Comparison of ENCODE assay signal across 8 cellular contexts in genomic region chr12:15788266-15789214, GRCh38. TPM values are rescaled to one million over a fixed set of nuclear protein-coding genes. Genes with fewer than 3 reads are reported as not detected.
DNase-seq lines count a peak whose midpoint lies in the region; ATAC-seq and TF ChIP-seq lines count a peak whose summit lies in the region.

No MANE protein-coding gene starts in this region.

- peaks cover 6% of the 10 kb centered on the region for H3K9me3 Mint-ChIP-seq in MCF 10A (ENCODE audit: unreplicated experiment)

- intact Hi-C loops in MCF 10A (cut with micrococcal nuclease): loop anchor here (1.0 to 5.0 kb wide), 4 partner anchors 67 to 198 kb away; no protein-coding TSS in a partner anchor
- intact Hi-C loops in gastrocnemius medialis (cut with DNase I; ENCODE audit: low total_unique reads): loop anchor here (1.0 to 10.0 kb wide), 5 partner anchors 64 to 1404 kb away; partner anchors contain the start of gene STRAP

- in situ Hi-C loops in gastrocnemius medialis (cut with MboI; ENCODE audit: low sequenced_read_pairs in 4 of 4): loop anchor here in 1 of 4 donors (25.0 kb wide), 1 partner anchor 1401 kb away; no protein-coding TSS in a partner anchor

- TF ChIP-seq POLR2A in Peyer's patch (IDR thresholded peaks at IDR 0.05) (no peak), gastrocnemius medialis (IDR thresholded peaks at IDR 0.05) (no peak)

- POLR2A ChIA-PET in MCF 10A (lab: Yijun Ruan, JAX): interaction anchor here (0.6 to 6.5 kb wide), 43 partner anchors 10 to 1018 kb away, joined by 3 to 72 read pairs (median 5); partner anchors contain the start of gene STRAP

- H3K9me3 ChIP-seq in Peyer's patch (no peaks in the 10 kb centered on the region), iPS-20b (ENCODE audit: insufficient read depth, low read depth, low read length) (no peaks in the 10 kb centered on the region), gastrocnemius medialis (no peaks in the 10 kb centered on the region)

- peak overlapping the region; percentile 57 to 67 (median 63) for H3K4me3 ChIP-seq in Peyer's patch
- H3K4me3 ChIP-seq in iPS-20b (ENCODE audit: low read length): peak overlapping the region; percentile 72
- H3K4me3 ChIP-seq in gastrocnemius medialis: peak overlapping the region; percentile 75 to 84 (median 82)

- peak overlapping the region; percentile 85 for H3K4me3 Mint-ChIP-seq in MCF 10A (ENCODE audit: unreplicated experiment)

- peak; percentile 35 for DNase-seq in D341Med (ENCODE audit: low spot score)
- DNase-seq in Peyer's patch: peak in 2 of 3 donors; percentile 58 to 66
- DNase-seq in MCF 10A (ENCODE audit: unreplicated experiment): peak; percentile 76
- peak; percentile 12 to 40 for DNase-seq in gastrocnemius medialis
- DNase-seq in SIG-M5 treated with dmso at 0.1 percent for 504 hours (lab: John Stamatoyannopoulos, UW; ENCODE audit: unreplicated experiment): no peak

- CTCF ChIA-PET in MCF 10A (lab: Yijun Ruan, JAX): interaction anchor here (0.5 to 2.4 kb wide), 15 partner anchors 8 to 200 kb away, joined by 3 to 15 read pairs (median 4); no protein-coding TSS in a partner anchor

- H3K27me3 Mint-ChIP-seq in MCF 10A (ENCODE audit: insufficient read depth, unreplicated experiment): no peaks in the 10 kb centered on the region

- peaks cover 0 to 6% (median 0%) of the 10 kb centered on the region in 4 donors for H3K4me1 ChIP-seq in Peyer's patch
- no peaks in the 10 kb centered on the region; the same call in 1 of the 2 replicates for H3K4me1 ChIP-seq in iPS-20b (ENCODE audit: insufficient read depth, low read length)
- peaks cover 0 to 5% of the 10 kb centered on the region in 2 donors for H3K4me1 ChIP-seq in gastrocnemius medialis

- ATAC-seq in GM19467 (IDR thresholded peaks at IDR 0.05; ENCODE audit: unreplicated experiment): peak; percentile 33
- ATAC-seq in HG03520 (IDR thresholded peaks at IDR 0.05; ENCODE audit: unreplicated experiment): peak; percentile 30
- peak; percentile 46 to 58 for ATAC-seq in gastrocnemius medialis

- TF ChIP-seq CTCF in Peyer's patch (IDR thresholded peaks at IDR 0.05) (peak in 1 of 6 experiments; percentile 12), MCF 10A (IDR thresholded peaks at IDR 0.05; ENCODE audit: unreplicated experiment) (no peak), gastrocnemius medialis (IDR thresholded peaks at IDR 0.05 in 4 of 5, conservative IDR thresholded peaks at IDR 0.05 in 1 of 5) (no peak)

- no peaks in the 10 kb centered on the region for H3K36me3 Mint-ChIP-seq in MCF 10A (ENCODE audit: insufficient read depth, unreplicated experiment)

- peak overlapping the region; percentile 57; the same call in 1 of the 2 replicates for H3K9ac ChIP-seq in iPS-20b (ENCODE audit: low read depth, low read length)

- no peaks in the 10 kb centered on the region for H3K27me3 ChIP-seq in Peyer's patch
- peaks cover 66% of the 10 kb centered on the region for H3K27me3 ChIP-seq in iPS-20b (ENCODE audit: insufficient read depth, low read length)
- no peaks in the 10 kb centered on the region for H3K27me3 ChIP-seq in gastrocnemius medialis

- no TSS peak for BruUV-seq in MCF 10A (replicated peaks; lab: Mats Ljungman, UMichigan)

- peak overlapping the region; percentile 91 for H3K27ac Mint-ChIP-seq in MCF 10A (ENCODE audit: low read depth, unreplicated experiment)

- H3K36me3 ChIP-seq in Peyer's patch: no peaks in the 10 kb centered on the region
- no peaks in the 10 kb centered on the region for H3K36me3 ChIP-seq in iPS-20b (ENCODE audit: insufficient read depth, low read depth, low read length)
- H3K36me3 ChIP-seq in gastrocnemius medialis: no peaks in the 10 kb centered on the region

- peak overlapping the region; percentile 76 to 95 (median 82) for H3K27ac ChIP-seq in Peyer's patch
- H3K27ac ChIP-seq in iPS-20b (ENCODE audit: low read length): no peak overlapping the region
- H3K27ac ChIP-seq in gastrocnemius medialis: peak overlapping the region; percentile 84 to 91 (median 87)

- peaks cover 30% of the 10 kb centered on the region for H3K4me1 Mint-ChIP-seq in MCF 10A (ENCODE audit: insufficient read depth, unreplicated experiment)

RNA-seq across cellular contexts. Expression of gene EPS8, which starts 0.6 kb away (rescaled TPM):
- total RNA-seq in Peyer's patch: 100 to 1,000 TPM in 3 of 4 donors, 10 to 100 TPM in 1; 57.8 to 168 (median 129) TPM
- 85.3 and 96.2 TPM in 2 replicates for total RNA-seq in MCF 10A (2022)
- total RNA-seq in gastrocnemius medialis: 10 to 100 TPM; 26.8 to 48.4 (median 32.0) TPM
